Comparison of ENCODE assay signal across 8 cellular contexts in genomic region chr10:103241262-103242011, GRCh38. TPM values are rescaled to one million over a fixed set of nuclear protein-coding genes. Genes with fewer than 3 reads are reported as not detected.
DNase-seq lines count a peak whose midpoint lies in the region; ATAC-seq and TF ChIP-seq lines count a peak whose summit lies in the region.

No MANE protein-coding gene starts in this region.

- H3K27me3 ChIP-seq in breast epithelium, result no peaks in the 10 kb centered on the region
- H3K27me3 ChIP-seq in left lung, result no peaks in the 10 kb centered on the region
- H3K27me3 ChIP-seq in upper lobe of left lung, result no peaks in the 10 kb centered on the region

- H3K27ac ChIP-seq in breast epithelium (peak overlapping the region; percentile 87 to 90), left lung (peak overlapping the region; percentile 76 to 92), upper lobe of left lung (peak overlapping the region; percentile 82 to 86 (median 83))

- intact Hi-C loops in breast epithelium (cut with DNase I; ENCODE audit: low total_unique reads) (loop anchor here (5.0 to 10.0 kb wide), 2 partner anchors 327 to 804 kb away; partner anchors contain the start of gene CNNM2), left lung (cut with DNase I) (loop anchor here in 1 of 2 donors (5.0 to 10.0 kb wide), 2 partner anchors 127 to 264 kb away; no protein-coding TSS in a partner anchor)

- WGBS in upper lobe of left lung, 2 donors, result 26 to 32% methylated on average over 7 of the region's 7 CpGs

- DNase-seq in DMS79 (lab: John Stamatoyannopoulos, UW), result peak; percentile 61
- DNase-seq in MV-4-11 (lab: John Stamatoyannopoulos, UW), result peak; percentile 46
- DNase-seq in breast epithelium (ENCODE audit: low spot score in 2 of 2), result peak; percentile 56 to 74
- peak; percentile 76 to 82 for DNase-seq in left lung
- peak; percentile 42 to 82 for DNase-seq in upper lobe of left lung
- DNase-seq in 8988T, result no peak
- DNase-seq in OCI-M2 (lab: John Stamatoyannopoulos, UW; ENCODE audit: unreplicated experiment), result no peak

- H3K4me1 ChIP-seq in breast epithelium (no peaks in the 10 kb centered on the region), left lung (peaks cover 15 to 54% of the 10 kb centered on the region in 2 donors), upper lobe of left lung (peaks cover 24 to 39% (median 36%) of the 10 kb centered on the region in 4 donors)

- TF ChIP-seq CTCF in breast epithelium (IDR thresholded peaks at IDR 0.05) (no peak), left lung (IDR thresholded peaks at IDR 0.05) (no peak), upper lobe of left lung (IDR thresholded peaks at IDR 0.05) (no peak)

- peak overlapping the region in 2 of 3 donors; percentile 12 to 41 for H3K4me3 ChIP-seq in breast epithelium
- H3K4me3 ChIP-seq in left lung, result peak overlapping the region in 1 of 2 donors; percentile 5
- H3K4me3 ChIP-seq in upper lobe of left lung, result no peak overlapping the region

- ATAC-seq in left lung (peak; percentile 84), upper lobe of left lung (ENCODE audit: low FRiP score in 2 of 2) (peak; percentile 68 to 91), GM21723 (IDR thresholded peaks at IDR 0.05; ENCODE audit: unreplicated experiment) (no peak)

- TF ChIP-seq POLR2A in breast epithelium (IDR thresholded peaks at IDR 0.05), result no peak
- no peak for TF ChIP-seq POLR2A in upper lobe of left lung (IDR thresholded peaks at IDR 0.05)

- TF ChIP-seq EP300 in upper lobe of left lung (IDR thresholded peaks at IDR 0.05), result peak in 2 of 4 donors; percentile 5 to 67

- H3K9me3 ChIP-seq in breast epithelium (no peaks in the 10 kb centered on the region), left lung (no peaks in the 10 kb centered on the region), upper lobe of left lung (no peaks in the 10 kb centered on the region)

- H3K36me3 ChIP-seq in breast epithelium (no peaks in the 10 kb centered on the region), left lung (no peaks in the 10 kb centered on the region), upper lobe of left lung (no peaks in the 10 kb centered on the region)

RNA-seq across cellular contexts. Expression of gene RPEL1, which starts 4.2 kb away (rescaled TPM):
- under 1 TPM in 1 of 3 donors, not detected in 2; 0.33 TPM for total RNA-seq in breast epithelium
- under 1 TPM; 0.12 to 0.13 TPM for total RNA-seq in left lung
- not detected for total RNA-seq in upper lobe of left lung

RNA-seq across cellular contexts. Expression of gene INA, which starts 35.5 kb away (rescaled TPM):
- total RNA-seq in breast epithelium (not detected), left lung (under 1 TPM; 0.08 to 0.26 TPM), upper lobe of left lung (under 1 TPM in 2 of 6 donors, not detected in 4; 0.13 to 0.39 TPM)

RNA-seq across cellular contexts. Expression of gene NT5C2, which starts 48.4 kb away (rescaled TPM):
- total RNA-seq in breast epithelium, result 100 to 1,000 TPM in 1 of 3 donors, 10 to 100 TPM in 2; 52.8 to 122 (median 73.1) TPM
- total RNA-seq in left lung, result 100 to 1,000 TPM in 1 of 2 donors, 10 to 100 TPM in 1; 95.3 to 100 TPM
- total RNA-seq in upper lobe of left lung, result 100 to 1,000 TPM in 2 of 6 donors, 10 to 100 TPM in 4; 47.4 to 122 (median 85.1) TPM

Comparison
In these comparisons a context has a peak if more than half of its experiments do, and no peak if none do; other contexts are left out.
1. DNase-seq: peak in DMS79 (single experiment), MV-4-11 (single experiment), breast epithelium (2 of 2), left lung (2 of 2) and upper lobe of left lung (2 of 2); none in 8988T (single experiment) and OCI-M2 (single experiment).
2. H3K4me3 ChIP-seq: peak in breast epithelium (2 of 3); none in upper lobe of left lung (0 of 4).
3. Peak in every context shown above with its lines, with median percentiles within 50 percentile points of each other: H3K27ac ChIP-seq.